8 cellular contexts compared by ENCODE assay signal in genomic region chr14:102900631-102901571, GRCh38. TPM values are rescaled to one million over a fixed set of nuclear protein-coding genes. Genes with fewer than 3 reads are reported as not detected.
DNase-seq lines count a peak whose midpoint lies in the region; ATAC-seq, FAIRE-seq and TF ChIP-seq lines count a peak whose summit lies in the region.

No MANE protein-coding gene starts in this region.

- intact Hi-C loops in left ventricle myocardium inferior (cut with micrococcal nuclease) (no loop called here), right lobe of liver (cut with DNase I) (no loop called here)

- TF ChIP-seq POLR2A in GM12891 (IDR thresholded peaks at IDR 0.05; ENCODE audit: low read depth, low read length) (no peak), right lobe of liver (IDR thresholded peaks at IDR 0.05) (no peak)

- H3K4me3 ChIP-seq in left ventricle myocardium inferior (peak overlapping the region; percentile 49), right lobe of liver (no peak overlapping the region)

- FAIRE-seq in GM12891 (lab: Jason Lieb, UNC): no peak

- no peak overlapping the region for H3K27ac ChIP-seq in left ventricle myocardium inferior (replicated peaks)
- no peak overlapping the region for H3K27ac ChIP-seq in right lobe of liver

- H3K9me3 ChIP-seq in left ventricle myocardium inferior (replicated peaks) (no peaks in the 10 kb centered on the region), right lobe of liver (no peaks in the 10 kb centered on the region)

- 81% methylated on average over 27 of the region's 39 CpGs for WGBS in right lobe of liver (ENCODE audit: insufficient coverage, low coverage, low lambda C conversion rate, missing lambda C conversion rate)

- DNase-seq in GM12891 (ENCODE audit: insufficient read length, low spot score) (peak; percentile 37), left ventricle myocardium inferior (no peak), LoVo (ENCODE audit: low spot score) (no peak), medulla oblongata (ENCODE audit: extremely low spot score) (no peak), right lobe of liver (no peak), NCI-H128 (lab: John Stamatoyannopoulos, UW; ENCODE audit: unreplicated experiment) (no peak)

- H3K4me1 ChIP-seq in left ventricle myocardium inferior (peaks cover 14% of the 10 kb centered on the region), right lobe of liver (no peaks in the 10 kb centered on the region)

- TF ChIP-seq CTCF in left ventricle myocardium inferior (IDR thresholded peaks at IDR 0.05; ENCODE audit: borderline replicate concordance): no peak
- TF ChIP-seq CTCF in right lobe of liver (IDR thresholded peaks at IDR 0.05): no peak

- H3K36me3 ChIP-seq in left ventricle myocardium inferior (peaks cover 31% of the 10 kb centered on the region), right lobe of liver (peaks cover 0 to 8% (median 3%) of the 10 kb centered on the region in 4 donors)

- ATAC-seq in GM19463 (IDR thresholded peaks at IDR 0.05; ENCODE audit: unreplicated experiment) (peak; percentile 48), HG03196 (IDR thresholded peaks at IDR 0.05; ENCODE audit: unreplicated experiment) (peak; percentile 51), right lobe of liver (no peak)

- H3K27me3 ChIP-seq in left ventricle myocardium inferior (ENCODE audit: low read depth) (no peaks in the 10 kb centered on the region), right lobe of liver (no peaks in the 10 kb centered on the region)

TF ChIP-seq in GM12891, 5 proteins besides CTCF, POLR2A, EP300 and RAD21:
- no peak for TF ChIP-seq SPI1 (IDR thresholded peaks at IDR 0.05; ENCODE audit: low read depth, low read length)
- no peak for TF ChIP-seq PAX5 (IDR thresholded peaks at IDR 0.05; ENCODE audit: insufficient read depth, low read length, severe bottlenecking)

RNA-seq across cellular contexts. Expression of gene AMN, which starts 21.6 kb away (rescaled TPM):
- 0.50 TPM for polyA plus RNA-seq in GM12891 (2012; ENCODE audit: low read depth, missing spikeins)
- total RNA-seq in left ventricle myocardium inferior: not detected
- total RNA-seq in right lobe of liver: 10 to 100 TPM in 5 of 6 experiments, 1 to 10 TPM in 1; 7.1 to 69.1 (median 28.6) TPM

Comparison
In these comparisons a context has a peak if more than half of its experiments do, and no peak if none do; other contexts are left out.
1. ATAC-seq: peak in GM19463 (single experiment) and HG03196 (single experiment); none in right lobe of liver (0 of 4).